Comparison of ENCODE assay signal across 1 cellular context in the genomic region with DNA sequence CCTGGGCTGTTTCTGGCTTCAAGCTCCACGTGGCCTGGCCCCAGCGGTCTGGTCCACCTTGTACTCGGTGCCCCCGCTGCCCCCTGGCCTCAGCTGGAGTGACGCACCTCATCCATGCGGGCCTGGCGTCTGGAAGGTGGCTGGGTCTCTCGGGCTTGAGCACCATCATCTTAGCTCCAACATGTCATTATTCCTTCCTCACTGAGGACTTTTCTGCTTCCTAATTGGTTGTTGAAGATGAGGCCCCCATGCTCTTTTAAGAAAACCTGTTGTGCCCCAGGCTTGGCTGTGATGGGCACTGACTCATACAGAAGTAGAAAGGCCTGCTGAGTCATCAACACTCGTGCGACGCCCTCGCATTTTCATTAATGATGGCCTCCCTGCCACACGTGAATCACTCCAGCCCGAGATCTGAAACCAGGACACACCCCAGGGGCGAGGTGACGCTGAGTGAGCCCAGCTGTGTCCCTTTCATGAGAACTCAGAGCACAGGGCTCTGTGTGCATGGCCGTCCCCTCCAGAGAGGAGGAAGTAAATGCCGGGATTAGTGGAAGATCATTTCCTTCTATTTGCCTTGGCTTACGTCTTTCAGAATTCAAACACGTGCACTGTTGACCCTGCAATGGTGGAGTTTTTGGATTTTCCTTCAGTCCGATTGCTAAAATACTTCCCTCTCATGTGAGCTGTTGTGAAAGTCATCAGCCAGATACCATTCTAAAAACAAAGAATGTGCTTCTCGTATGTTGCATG.
TF ChIP-seq lines count a peak whose summit lies in the region.

No MANE protein-coding gene starts in this region.

TF ChIP-seq in K562, 482 proteins besides CTCF, POLR2A, EP300 and RAD21:
- TF ChIP-seq MAFF (IDR thresholded peaks at IDR 0.05; ENCODE audit: low read length): peak; percentile 51; the same call in 1 of the 2 replicates
- peak; percentile 69 for TF ChIP-seq JUN (IDR thresholded peaks at IDR 0.05; ENCODE audit: borderline replicate concordance, low read depth, low read length)
- TF ChIP-seq JUN (CRISPR knock-in tag; IDR thresholded peaks at IDR 0.05; ENCODE audit: borderline replicate concordance): no peak
- TF ChIP-seq, protein P1, sequence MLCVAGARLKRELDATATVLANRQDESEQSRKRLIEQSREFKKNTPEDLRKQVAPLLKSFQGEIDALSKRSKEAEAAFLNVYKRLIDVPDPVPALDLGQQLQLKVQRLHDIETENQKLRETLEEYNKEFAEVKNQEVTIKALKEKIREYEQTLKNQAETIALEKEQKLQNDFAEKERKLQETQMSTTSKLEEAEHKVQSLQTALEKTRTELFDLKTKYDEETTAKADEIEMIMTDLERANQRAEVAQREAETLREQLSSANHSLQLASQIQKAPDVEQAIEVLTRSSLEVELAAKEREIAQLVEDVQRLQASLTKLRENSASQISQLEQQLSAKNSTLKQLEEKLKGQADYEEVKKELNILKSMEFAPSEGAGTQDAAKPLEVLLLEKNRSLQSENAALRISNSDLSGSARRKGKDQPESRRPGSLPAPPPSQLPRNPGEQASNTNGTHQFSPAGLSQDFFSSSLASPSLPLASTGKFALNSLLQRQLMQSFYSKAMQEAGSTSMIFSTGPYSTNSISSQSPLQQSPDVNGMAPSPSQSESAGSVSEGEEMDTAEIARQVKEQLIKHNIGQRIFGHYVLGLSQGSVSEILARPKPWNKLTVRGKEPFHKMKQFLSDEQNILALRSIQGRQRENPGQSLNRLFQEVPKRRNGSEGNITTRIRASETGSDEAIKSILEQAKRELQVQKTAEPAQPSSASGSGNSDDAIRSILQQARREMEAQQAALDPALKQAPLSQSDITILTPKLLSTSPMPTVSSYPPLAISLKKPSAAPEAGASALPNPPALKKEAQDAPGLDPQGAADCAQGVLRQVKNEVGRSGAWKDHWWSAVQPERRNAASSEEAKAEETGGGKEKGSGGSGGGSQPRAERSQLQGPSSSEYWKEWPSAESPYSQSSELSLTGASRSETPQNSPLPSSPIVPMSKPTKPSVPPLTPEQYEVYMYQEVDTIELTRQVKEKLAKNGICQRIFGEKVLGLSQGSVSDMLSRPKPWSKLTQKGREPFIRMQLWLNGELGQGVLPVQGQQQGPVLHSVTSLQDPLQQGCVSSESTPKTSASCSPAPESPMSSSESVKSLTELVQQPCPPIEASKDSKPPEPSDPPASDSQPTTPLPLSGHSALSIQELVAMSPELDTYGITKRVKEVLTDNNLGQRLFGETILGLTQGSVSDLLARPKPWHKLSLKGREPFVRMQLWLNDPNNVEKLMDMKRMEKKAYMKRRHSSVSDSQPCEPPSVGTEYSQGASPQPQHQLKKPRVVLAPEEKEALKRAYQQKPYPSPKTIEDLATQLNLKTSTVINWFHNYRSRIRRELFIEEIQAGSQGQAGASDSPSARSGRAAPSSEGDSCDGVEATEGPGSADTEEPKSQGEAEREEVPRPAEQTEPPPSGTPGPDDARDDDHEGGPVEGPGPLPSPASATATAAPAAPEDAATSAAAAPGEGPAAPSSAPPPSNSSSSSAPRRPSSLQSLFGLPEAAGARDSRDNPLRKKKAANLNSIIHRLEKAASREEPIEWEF (CRISPR knock-in tag; IDR thresholded peaks at IDR 0.05): no peak
- TF ChIP-seq ZNF316 (IDR thresholded peaks at IDR 0.05): peak; percentile 84
- peak; percentile 88 for TF ChIP-seq FOSL1 (tag; conservative IDR thresholded peaks at IDR 0.05)
- TF ChIP-seq BHLHE40 (IDR thresholded peaks at IDR 0.05; ENCODE audit: low read length): peak; percentile 90
- TF ChIP-seq CTBP1 (IDR thresholded peaks at IDR 0.05; ENCODE audit: borderline replicate concordance): peak; percentile 22; the same call in 1 of the 2 replicates
- TF ChIP-seq C11orf30 (IDR thresholded peaks at IDR 0.05; ENCODE audit: low read depth): peak; percentile 82
- TF ChIP-seq MAFG (tag; conservative IDR thresholded peaks at IDR 0.05): peak; percentile 80
- TF ChIP-seq, protein P2, sequence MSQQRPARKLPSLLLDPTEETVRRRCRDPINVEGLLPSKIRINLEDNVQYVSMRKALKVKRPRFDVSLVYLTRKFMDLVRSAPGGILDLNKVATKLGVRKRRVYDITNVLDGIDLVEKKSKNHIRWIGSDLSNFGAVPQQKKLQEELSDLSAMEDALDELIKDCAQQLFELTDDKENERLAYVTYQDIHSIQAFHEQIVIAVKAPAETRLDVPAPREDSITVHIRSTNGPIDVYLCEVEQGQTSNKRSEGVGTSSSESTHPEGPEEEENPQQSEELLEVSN (IDR thresholded peaks at IDR 0.05; ENCODE audit: borderline replicate concordance in 1 of 2, extremely low read depth in 1 of 2, insufficient read depth in 1 of 2, insufficient read length in 1 of 2, low read depth in 1 of 2, low read length in 1 of 2, poor library complexity in 1 of 2, severe bottlenecking in 1 of 2): peak in 1 of 2 experiments; percentile 9
- TF ChIP-seq PYGO2 (tag; IDR thresholded peaks at IDR 0.05): no peak
- peak; percentile 73 for TF ChIP-seq JUND (IDR thresholded peaks at IDR 0.05; ENCODE audit: borderline replicate concordance, low read depth, low read length)
- TF ChIP-seq JUND (tag; IDR thresholded peaks at IDR 0.05; ENCODE audit: borderline replicate concordance, low read depth, low read length): peak; percentile 43; the same call in 1 of the 3 replicates
- no peak for TF ChIP-seq NCOA4 (IDR thresholded peaks at IDR 0.05; ENCODE audit: partially characterized antibody)
- peak; percentile 48 for TF ChIP-seq MAFK (IDR thresholded peaks at IDR 0.05; ENCODE audit: low read length)
- TF ChIP-seq EGR1 (conservative IDR thresholded peaks at IDR 0.05): peak; percentile 74
- TF ChIP-seq TAF9B (IDR thresholded peaks at IDR 0.05; ENCODE audit: partially characterized antibody): no peak
- TF ChIP-seq, protein P3, sequence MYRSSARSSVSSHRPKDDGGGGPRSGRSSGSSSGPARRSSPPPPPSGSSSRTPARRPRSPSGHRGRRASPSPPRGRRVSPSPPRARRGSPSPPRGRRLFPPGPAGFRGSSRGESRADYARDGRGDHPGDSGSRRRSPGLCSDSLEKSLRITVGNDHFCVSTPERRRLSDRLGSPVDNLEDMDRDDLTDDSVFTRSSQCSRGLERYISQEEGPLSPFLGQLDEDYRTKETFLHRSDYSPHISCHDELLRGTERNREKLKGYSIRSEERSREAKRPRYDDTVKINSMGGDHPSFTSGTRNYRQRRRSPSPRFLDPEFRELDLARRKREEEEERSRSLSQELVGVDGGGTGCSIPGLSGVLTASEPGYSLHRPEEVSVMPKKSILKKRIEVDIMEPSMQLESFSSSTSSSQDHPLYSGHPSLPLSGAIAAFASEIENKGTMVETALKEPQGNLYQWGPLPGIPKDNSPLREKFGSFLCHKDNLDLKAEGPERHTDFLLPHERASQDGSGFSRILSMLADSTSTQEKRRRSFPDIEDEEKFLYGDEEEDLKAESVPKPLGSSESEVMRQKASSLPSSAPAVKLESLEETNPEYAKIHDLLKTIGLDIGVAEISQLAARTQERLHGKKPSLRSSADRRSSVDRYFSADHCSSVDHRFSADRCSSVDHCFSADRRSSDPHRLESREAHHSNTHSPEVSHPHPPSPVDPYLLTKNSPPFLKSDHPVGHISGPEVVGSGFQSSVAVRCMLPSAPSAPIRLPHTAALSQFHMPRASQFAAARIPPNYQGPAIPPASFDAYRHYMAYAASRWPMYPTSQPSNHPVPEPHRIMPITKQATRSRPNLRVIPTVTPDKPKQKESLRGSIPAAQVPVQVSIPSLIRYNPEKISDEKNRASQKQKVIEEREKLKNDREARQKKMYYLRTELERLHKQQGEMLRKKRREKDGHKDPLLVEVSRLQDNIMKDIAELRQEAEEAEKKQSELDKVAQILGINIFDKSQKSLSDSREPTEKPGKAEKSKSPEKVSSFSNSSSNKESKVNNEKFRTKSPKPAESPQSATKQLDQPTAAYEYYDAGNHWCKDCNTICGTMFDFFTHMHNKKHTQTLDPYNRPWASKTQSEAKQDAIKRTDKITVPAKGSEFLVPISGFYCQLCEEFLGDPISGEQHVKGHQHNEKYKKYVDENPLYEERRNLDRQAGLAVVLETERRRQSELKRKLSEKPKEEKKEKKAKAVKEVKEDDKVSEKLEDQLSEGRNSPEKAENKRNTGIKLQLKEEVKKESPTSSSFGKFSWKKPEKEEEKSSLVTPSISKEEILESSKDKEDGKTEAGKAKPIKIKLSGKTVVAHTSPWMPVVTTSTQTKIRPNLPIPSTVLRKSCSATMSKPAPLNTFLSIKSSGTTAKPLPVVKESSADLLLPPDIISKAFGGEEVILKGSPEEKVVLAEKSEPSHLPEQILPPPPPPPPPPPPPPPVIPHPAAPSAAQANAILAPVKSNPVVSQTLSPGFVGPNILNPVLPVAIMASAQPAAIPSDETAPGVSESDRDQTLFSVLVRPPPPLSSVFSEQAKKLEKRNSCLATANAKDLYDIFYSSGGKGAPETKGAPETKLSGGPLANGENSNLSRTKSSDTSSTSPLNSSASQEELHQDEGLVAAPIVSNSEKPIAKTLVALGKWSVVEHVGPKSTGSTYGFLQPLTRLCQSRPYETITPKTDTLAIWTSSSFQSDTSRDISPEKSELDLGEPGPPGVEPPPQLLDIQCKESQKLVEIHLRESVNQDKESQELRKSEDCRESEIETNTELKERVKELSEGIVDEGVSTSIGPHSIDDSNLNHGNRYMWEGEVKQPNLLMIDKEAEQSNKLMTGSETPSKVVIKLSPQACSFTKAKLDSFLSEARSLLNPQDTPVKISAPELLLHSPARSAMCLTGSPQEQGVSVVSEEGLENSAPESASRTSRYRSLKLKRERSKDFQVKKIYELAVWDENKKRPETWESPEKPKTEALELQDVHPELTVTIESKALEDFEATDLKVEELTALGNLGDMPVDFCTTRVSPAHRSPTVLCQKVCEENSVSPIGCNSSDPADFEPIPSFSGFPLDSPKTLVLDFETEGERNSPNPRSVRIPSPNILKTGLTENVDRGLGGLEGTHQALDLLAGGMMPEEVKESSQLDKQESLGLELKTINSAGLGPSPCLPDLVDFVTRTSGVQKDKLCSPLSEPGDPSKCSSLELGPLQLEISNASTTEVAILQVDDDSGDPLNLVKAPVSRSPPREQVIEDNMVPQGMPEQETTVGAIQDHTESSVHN (IDR thresholded peaks at IDR 0.05; ENCODE audit: borderline replicate concordance in 1 of 2, low read depth in 1 of 2): peak in 1 of 2 experiments; percentile 79; a peak in 2 of 4 replicates
- TF ChIP-seq DPF2 (IDR thresholded peaks at IDR 0.05): peak; percentile 24; the same call in 1 of the 2 replicates
- TF ChIP-seq, protein P4, sequence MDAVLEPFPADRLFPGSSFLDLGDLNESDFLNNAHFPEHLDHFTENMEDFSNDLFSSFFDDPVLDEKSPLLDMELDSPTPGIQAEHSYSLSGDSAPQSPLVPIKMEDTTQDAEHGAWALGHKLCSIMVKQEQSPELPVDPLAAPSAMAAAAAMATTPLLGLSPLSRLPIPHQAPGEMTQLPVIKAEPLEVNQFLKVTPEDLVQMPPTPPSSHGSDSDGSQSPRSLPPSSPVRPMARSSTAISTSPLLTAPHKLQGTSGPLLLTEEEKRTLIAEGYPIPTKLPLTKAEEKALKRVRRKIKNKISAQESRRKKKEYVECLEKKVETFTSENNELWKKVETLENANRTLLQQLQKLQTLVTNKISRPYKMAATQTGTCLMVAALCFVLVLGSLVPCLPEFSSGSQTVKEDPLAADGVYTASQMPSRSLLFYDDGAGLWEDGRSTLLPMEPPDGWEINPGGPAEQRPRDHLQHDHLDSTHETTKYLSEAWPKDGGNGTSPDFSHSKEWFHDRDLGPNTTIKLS (IDR thresholded peaks at IDR 0.05; ENCODE audit: borderline replicate concordance, low read depth): no peak
- no peak for TF ChIP-seq ZKSCAN1 (IDR thresholded peaks at IDR 0.05; ENCODE audit: low read depth, low read length)
- TF ChIP-seq ZBTB17 (CRISPR knock-in tag; IDR thresholded peaks at IDR 0.05): no peak
- TF ChIP-seq CBX5 (IDR thresholded peaks at IDR 0.05; ENCODE audit: borderline replicate concordance, low read depth): no peak
- peak; percentile 77 for TF ChIP-seq DACH1 (IDR thresholded peaks at IDR 0.05; ENCODE audit: partially characterized antibody)
- TF ChIP-seq, protein P5, sequence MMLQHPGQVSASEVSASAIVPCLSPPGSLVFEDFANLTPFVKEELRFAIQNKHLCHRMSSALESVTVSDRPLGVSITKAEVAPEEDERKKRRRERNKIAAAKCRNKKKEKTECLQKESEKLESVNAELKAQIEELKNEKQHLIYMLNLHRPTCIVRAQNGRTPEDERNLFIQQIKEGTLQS (IDR thresholded peaks at IDR 0.05): peak; percentile 81
- TF ChIP-seq, protein P5 (CRISPR knock-in tag; conservative IDR thresholded peaks at IDR 0.05): no peak
- peak; percentile 71 for TF ChIP-seq NFE2 (IDR thresholded peaks at IDR 0.05; ENCODE audit: low read depth)
- TF ChIP-seq, protein P6, sequence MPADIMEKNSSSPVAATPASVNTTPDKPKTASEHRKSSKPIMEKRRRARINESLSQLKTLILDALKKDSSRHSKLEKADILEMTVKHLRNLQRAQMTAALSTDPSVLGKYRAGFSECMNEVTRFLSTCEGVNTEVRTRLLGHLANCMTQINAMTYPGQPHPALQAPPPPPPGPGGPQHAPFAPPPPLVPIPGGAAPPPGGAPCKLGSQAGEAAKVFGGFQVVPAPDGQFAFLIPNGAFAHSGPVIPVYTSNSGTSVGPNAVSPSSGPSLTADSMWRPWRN (IDR thresholded peaks at IDR 0.05; ENCODE audit: low read depth): 0 out of 2 replicates have a peak, but pooled peaks have one; percentile 25
- TF ChIP-seq CREM (IDR thresholded peaks at IDR 0.05; ENCODE audit: low read depth): peak; percentile 21; the same call in 1 of the 2 replicates
